Comparison of ENCODE assay signal across 9 cellular contexts in the genomic region with DNA sequence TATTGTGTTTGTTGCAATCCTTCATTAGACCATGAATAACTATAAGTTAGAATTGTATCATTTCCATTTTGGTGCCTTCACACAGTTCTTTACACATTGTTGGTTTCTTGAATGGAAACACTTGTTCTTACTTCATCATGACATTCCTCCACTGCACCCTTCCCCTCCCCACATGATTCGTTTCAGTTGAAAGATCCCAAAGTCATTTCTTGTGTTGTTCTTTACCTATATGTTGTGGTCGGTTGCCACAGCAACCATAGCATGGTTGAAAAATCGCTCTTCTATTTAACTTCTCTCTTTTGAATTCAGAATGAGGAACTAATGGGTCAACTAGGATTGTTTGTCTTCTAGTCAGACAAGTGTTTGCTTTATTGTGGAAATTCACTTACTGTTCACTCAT.
DNase-seq lines count a peak whose midpoint lies in the region; ATAC-seq and FAIRE-seq lines count a peak whose summit lies in the region.
"Had no signal": no experiment of that assay in that cellular context is flagged by ENCODE, and none has a peak within 500 bp of the region (broad histone marks: within the 10 kb centered on the region; RNA-seq: fewer than 3 reads in every experiment).

No MANE protein-coding gene starts in this region.

- POLR2A ChIA-PET in activated CD4-positive, alpha-beta memory T cell treated with anti-CD3 and anti-CD28 coated beads for 36 hours (lab: Charles Lee): interaction anchor here (1.7 to 2.1 kb wide), 3 partner anchors 39 to 103 kb away, joined by 5 to 17 read pairs (median 5); a partner anchor contains a TSS
- POLR2A ChIA-PET in naive thymus-derived CD4-positive, alpha-beta T cell (lab: Charles Lee): no interaction called here

- no peaks in the 10 kb centered on the region for H3K27me3 ChIP-seq in naive thymus-derived CD4-positive, alpha-beta T cell (ENCODE audit: control insufficient read depth in 2 of 2, insufficient read depth in 2 of 2, low read length in 2 of 2)
- no peaks in the 10 kb centered on the region for H3K27me3 ChIP-seq in MG63

- no peaks in the 10 kb centered on the region for H3K9me3 ChIP-seq in naive thymus-derived CD4-positive, alpha-beta T cell (ENCODE audit: control insufficient read depth in 2 of 3, low read length in 3 of 3)
- no peaks in the 10 kb centered on the region for H3K9me3 ChIP-seq in MG63

- H3K27ac ChIP-seq in naive thymus-derived CD4-positive, alpha-beta T cell (ENCODE audit: low read depth, low read length): no peak overlapping the region

- H3K4me3 ChIP-seq in naive thymus-derived CD4-positive, alpha-beta T cell (ENCODE audit: low read length): no peak overlapping the region
- H3K4me3 ChIP-seq in MG63: no peak overlapping the region

- intact Hi-C loops in activated CD4-positive, alpha-beta memory T cell treated with anti-CD3 and anti-CD28 coated beads for 36 hours (cut with micrococcal nuclease): loop anchor here (5.0 kb wide), 2 partner anchors 410 to 1830 kb away; no protein-coding TSS in a partner anchor
- intact Hi-C loops in naive thymus-derived CD4-positive, alpha-beta T cell (cut with micrococcal nuclease): loop anchor here in 1 of 2 donors (1.0 to 10.0 kb wide), 4 partner anchors 12 to 1292 kb away; a partner anchor contains a TSS

- H3K27ac Mint-ChIP-seq in activated CD4-positive, alpha-beta memory T cell treated with anti-CD3 and anti-CD28 coated beads for 36 hours: peak overlapping the region; percentile 96
- peak overlapping the region in 1 of 9 donors; percentile 94 for H3K27ac Mint-ChIP-seq in naive thymus-derived CD4-positive, alpha-beta T cell

- H3K27me3 Mint-ChIP-seq in activated CD4-positive, alpha-beta memory T cell treated with anti-CD3 and anti-CD28 coated beads for 36 hours: no peaks in the 10 kb centered on the region
- no peaks in the 10 kb centered on the region for H3K27me3 Mint-ChIP-seq in naive thymus-derived CD4-positive, alpha-beta T cell

- H3K4me1 ChIP-seq in naive thymus-derived CD4-positive, alpha-beta T cell (ENCODE audit: control insufficient read depth in 2 of 2, insufficient read depth in 2 of 2, low read length in 2 of 2): peaks cover 0 to 4% of the 10 kb centered on the region in 2 donors

- CTCF ChIA-PET in activated CD4-positive, alpha-beta memory T cell treated with anti-CD3 and anti-CD28 coated beads for 36 hours (lab: Charles Lee): interaction anchor here (2.1 to 2.7 kb wide), 2 partner anchors 30 to 103 kb away, joined by 13 to 15 read pairs; a partner anchor contains a TSS
- CTCF ChIA-PET in naive thymus-derived CD4-positive, alpha-beta T cell (lab: Charles Lee): no interaction called here

- H3K36me3 Mint-ChIP-seq in activated CD4-positive, alpha-beta memory T cell treated with anti-CD3 and anti-CD28 coated beads for 36 hours: peaks cover 20% of the 10 kb centered on the region
- H3K36me3 Mint-ChIP-seq in naive thymus-derived CD4-positive, alpha-beta T cell: peaks cover 0 to 37% (median 21%) of the 10 kb centered on the region in 5 donors

- peak; percentile 93 for ATAC-seq in HG03354 (IDR thresholded peaks at IDR 0.05; ENCODE audit: poor library complexity, severe bottlenecking, unreplicated experiment)
- ATAC-seq in naive thymus-derived CD4-positive, alpha-beta T cell: peak; percentile 86

- peak; percentile 1 for DNase-seq in stimulated activated naive CD4-positive, alpha-beta T cell treated with Interleukin-2 at 50 U/mL for 16 hours (lab: John Stamatoyannopoulos, UW)
- no peak for DNase-seq in stimulated activated naive CD4-positive, alpha-beta T cell (lab: John Stamatoyannopoulos, UW)
- peak; percentile 66 for DNase-seq in activated CD4-positive, alpha-beta memory T cell treated with anti-CD3 and anti-CD28 coated beads for 36 hours
- DNase-seq in naive thymus-derived CD4-positive, alpha-beta T cell: peak in 1 of 9 donors; percentile 43
- DNase-seq in MG63 (no peak), HPDE6-E6E7 (ENCODE audit: extremely low spot score) (no peak), urothelium cell line (ENCODE audit: low spot score) (no peak)

- H3K36me3 ChIP-seq in naive thymus-derived CD4-positive, alpha-beta T cell (ENCODE audit: control insufficient read depth in 2 of 3, insufficient read depth in 3 of 3, low read length in 3 of 3): no peaks in the 10 kb centered on the region
- no peaks in the 10 kb centered on the region for H3K36me3 ChIP-seq in MG63

- no peaks in the 10 kb centered on the region for H3K9me3 Mint-ChIP-seq in activated CD4-positive, alpha-beta memory T cell treated with anti-CD3 and anti-CD28 coated beads for 36 hours
- peaks cover 0 to 14% (median 0%) of the 10 kb centered on the region in 11 donors for H3K9me3 Mint-ChIP-seq in naive thymus-derived CD4-positive, alpha-beta T cell

- H3K4me3 Mint-ChIP-seq in activated CD4-positive, alpha-beta memory T cell treated with anti-CD3 and anti-CD28 coated beads for 36 hours: no peak overlapping the region
- H3K4me3 Mint-ChIP-seq in naive thymus-derived CD4-positive, alpha-beta T cell: peak overlapping the region in 1 of 10 donors; percentile 78

- FAIRE-seq in urothelium cell line (lab: Jason Lieb, UNC): no peak
- FAIRE-seq: G401.6 had no signal

- peaks cover 56% of the 10 kb centered on the region for H3K4me1 Mint-ChIP-seq in activated CD4-positive, alpha-beta memory T cell treated with anti-CD3 and anti-CD28 coated beads for 36 hours (ENCODE audit: low read depth)
- peaks cover 26 to 81% (median 31%) of the 10 kb centered on the region in 7 donors for H3K4me1 Mint-ChIP-seq in naive thymus-derived CD4-positive, alpha-beta T cell

Comparison
In these comparisons a context has a peak if more than half of its experiments do, and no peak if none do; other contexts are left out.
1. DNase-seq: peak in stimulated activated naive CD4-positive, alpha-beta T cell treated with Interleukin-2 at 50 U/mL for 16 hours (single experiment) and activated CD4-positive, alpha-beta memory T cell treated with anti-CD3 and anti-CD28 coated beads for 36 hours (single experiment); none in stimulated activated naive CD4-positive, alpha-beta T cell (0 of 6), MG63 (single experiment), HPDE6-E6E7 (single experiment) and urothelium cell line (single experiment).